In the genomic region with DNA sequence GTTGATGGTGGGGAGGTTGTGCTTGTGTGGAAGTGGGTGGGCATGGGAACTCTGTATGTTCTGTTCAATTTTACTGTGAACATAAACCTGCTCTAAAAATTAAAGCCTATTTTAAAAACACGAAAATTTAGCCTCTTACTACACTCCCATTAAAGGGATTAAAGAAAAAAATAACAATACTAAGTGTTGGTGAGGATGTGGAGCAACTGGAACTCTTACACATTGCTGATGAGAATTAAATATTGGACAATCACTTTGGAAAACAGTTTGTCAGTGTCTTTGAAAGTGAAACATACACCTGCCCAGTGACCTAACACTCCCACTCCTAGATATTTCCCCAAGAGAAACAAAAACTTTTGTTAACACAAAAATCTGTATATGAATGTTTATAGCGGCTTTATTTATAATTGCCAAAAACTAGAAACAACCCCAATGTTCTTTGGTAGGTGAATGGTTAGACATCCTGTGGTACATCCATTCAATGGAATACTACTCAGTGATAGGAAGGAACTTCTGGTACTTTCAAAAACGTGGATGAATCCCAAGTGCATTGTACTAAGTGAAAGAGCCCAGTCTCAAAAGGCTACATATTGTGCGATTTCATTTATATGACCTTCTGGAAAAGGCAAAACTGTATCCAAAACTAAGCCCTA, we compare ENCODE assay signal across 29 cellular contexts. TPM values are rescaled to one million over a fixed set of nuclear protein-coding genes. Genes with fewer than 3 reads are reported as not detected.
"Had no signal": no experiment of that assay in that cellular context is flagged by ENCODE, and none has a peak within 500 bp of the region (broad histone marks: within the 10 kb centered on the region; RNA-seq: fewer than 3 reads in every experiment).

No MANE protein-coding gene starts in this region.

- H3K27me3 ChIP-seq: colonic mucosa, esophagus muscularis mucosa, gastrocnemius medialis, gastroesophageal sphincter, heart left ventricle, heart right ventricle, hepatocyte had no signal

- H3K4me2 ChIP-seq: hepatocyte had no signal

- H3K36me3 ChIP-seq: colonic mucosa, esophagus muscularis mucosa, esophagus squamous epithelium, gastrocnemius medialis, gastroesophageal sphincter, heart left ventricle, heart right ventricle had no signal

- H3K27ac ChIP-seq: colonic mucosa, coronary artery, dorsolateral prefrontal cortex, epithelial cell of prostate, esophagus muscularis mucosa, esophagus squamous epithelium, foreskin keratinocyte, gastrocnemius medialis, gastroesophageal sphincter, heart left ventricle, heart right ventricle, hepatocyte had no signal

- H3K9me3 Mint-ChIP-seq: dendritic cell treated with granulocyte-macrophage colony-stimulating factor and Interleukin-4, amounts not matched to agents 40 ng/mL and 50 ng/mL, for 4 days; effector memory CD8-positive, alpha-beta T cell had no signal

- FAIRE-seq: colon, endometrium, endothelial cell of umbilical vein, frontal cortex had no signal

- H3K27ac Mint-ChIP-seq: dendritic cell treated with granulocyte-macrophage colony-stimulating factor and Interleukin-4, amounts not matched to agents 40 ng/mL and 50 ng/mL, for 4 days; effector memory CD8-positive, alpha-beta T cell; endodermal cell had no signal

- DNase-seq: colonic mucosa; cortex of kidney; dermis blood vessel endothelial cell; dorsolateral prefrontal cortex; effector CD4-positive, alpha-beta T cell; effector CD8-positive, alpha-beta T cell; effector memory CD4-positive, alpha-beta T cell; effector memory CD8-positive, alpha-beta T cell; erythroblast; esophagus squamous epithelium; foreskin fibroblast; foreskin keratinocyte; foreskin melanocyte; gastrocnemius medialis; head of caudate nucleus; heart left ventricle; heart right ventricle had no signal

- H3K9me3 ChIP-seq: colonic mucosa, gastrocnemius medialis had no signal

- H3K4me3 ChIP-seq: colonic mucosa, coronary artery, dorsolateral prefrontal cortex, esophagus muscularis mucosa, esophagus squamous epithelium, gastrocnemius medialis, gastroesophageal sphincter, heart left ventricle, heart right ventricle, hepatocyte had no signal

- H2AFZ ChIP-seq: hepatocyte had no signal

- H3K4me3 Mint-ChIP-seq: dendritic cell treated with granulocyte-macrophage colony-stimulating factor and Interleukin-4, amounts not matched to agents 40 ng/mL and 50 ng/mL, for 4 days; effector memory CD8-positive, alpha-beta T cell; endodermal cell had no signal

- H3K4me1 ChIP-seq: colonic mucosa, foreskin keratinocyte had no signal

- H3K79me2 ChIP-seq: hepatocyte had no signal

- ATAC-seq: effector memory CD8-positive, alpha-beta T cell; esophagus mucosa; foreskin keratinocyte; gastrocnemius medialis; gastroesophageal sphincter; heart left ventricle; heart right ventricle had no signal

RNA-seq across cellular contexts. Expression of a gene that starts 23.5 kb away (rescaled TPM):
- total RNA-seq: foreskin keratinocyte had no signal
